ENCODE assay signal across 18 cellular contexts in the genomic region with DNA sequence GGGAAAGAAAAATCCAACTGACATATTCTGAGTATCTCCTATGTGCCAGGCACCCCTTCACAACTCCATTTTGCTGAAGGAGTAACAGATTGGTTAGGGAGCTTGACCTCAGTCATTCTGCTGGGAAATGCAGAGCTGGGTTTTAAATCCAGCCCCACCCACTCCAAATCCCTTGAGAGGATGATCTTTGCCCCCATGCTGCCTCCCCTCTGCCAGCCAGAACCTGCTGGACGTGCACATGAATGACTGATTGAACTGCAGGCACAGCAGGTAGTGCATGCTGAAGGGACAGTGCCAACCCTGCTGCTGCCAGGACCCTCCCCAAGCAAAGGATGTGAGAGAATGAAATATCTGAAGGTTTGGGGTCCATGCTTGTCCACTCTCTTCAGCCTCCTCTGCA.
"Had no signal": no experiment of that assay in that cellular context is flagged by ENCODE, and none has a peak within 500 bp of the region (broad histone marks: within the 10 kb centered on the region; RNA-seq: fewer than 3 reads in every experiment).

No MANE protein-coding gene starts in this region.

- H3K4me1 ChIP-seq: SJCRH30 had no signal

- H3K4me3 ChIP-seq: K562, SJCRH30 had no signal

- DNase-seq: Kasumi-1, MM.1S, NCI-H1092 treated with DMSO at 0.1 percent for 48 hours, NCI-H1436, NCI-H187, NCI-H2029, NCI-H2081 treated with DMSO at 0.1 percent for 48 hours, NCI-H2171, NCI-H226, NCI-H510A treated with DMSO at 0.1 percent for 48 hours, SHP77 treated with DMSO at 0.1 percent for 48 hours, SJCRH30 had no signal

- H3K4me2 ChIP-seq: KMS-11 had no signal

- H3K9me3 ChIP-seq: SJCRH30 had no signal

- H3K27ac ChIP-seq: KMS-11, SJCRH30 had no signal

- H3K9ac ChIP-seq: KMS-11 had no signal

- H3K27me3 ChIP-seq: SJCRH30 had no signal

- FAIRE-seq: K562 had no signal

- H3K36me3 ChIP-seq: SJCRH30 had no signal

- ATAC-seq: K562, Panc1, PC-3, Right ventricle myocardium inferior, SK-N-SH treated with all-trans-retinoic acid at 6 μM for 48 hours had no signal
